1 cellular context compared by ENCODE assay signal in genomic region chr1:21663951-21664805, GRCh38.
TF ChIP-seq lines count a peak whose summit lies in the region.

No MANE protein-coding gene starts in this region.

TF ChIP-seq in HepG2, 621 proteins besides CTCF, POLR2A, EP300 and RAD21:
- TF ChIP-seq ZSCAN25 (CRISPR knock-in tag; IDR thresholded peaks at IDR 0.05) (no peak), ZNF629 (CRISPR knock-in tag; conservative IDR thresholded peaks at IDR 0.05) (peak; percentile 72), ZNF687 (CRISPR knock-in tag; IDR thresholded peaks at IDR 0.05) (peak; percentile 8; the same call in 1 of the 2 replicates), KDM5A (IDR thresholded peaks at IDR 0.05; ENCODE audit: borderline replicate concordance, low read length) (no peak)
